Comparison of ENCODE assay signal across 26 cellular contexts in genomic region chr10:124798781-124799180, GRCh38.
"Had no signal": no experiment of that assay in that cellular context is flagged by ENCODE, and none has a peak within 500 bp of the region (broad histone marks: within the 10 kb centered on the region; RNA-seq: fewer than 3 reads in every experiment).

No MANE protein-coding gene starts in this region.

- H3K27me3 ChIP-seq: esophagus squamous epithelium, heart right ventricle, stomach, thyroid gland, upper lobe of right lung had no signal

- H3K36me3 ChIP-seq: esophagus squamous epithelium, heart right ventricle, stomach, thyroid gland, upper lobe of right lung had no signal

- H3K27ac Mint-ChIP-seq: activated B cell treated with CpG ODN at 0.5 μM for 24 hours; activated CD8-positive, alpha-beta memory T cell treated with anti-CD3 and anti-CD28 coated beads, Interleukin-2, amount 10 ng/mL, durations not matched to agents 7 days and 5 days; activated CD8-positive, alpha-beta T cell treated with anti-CD3 and anti-CD28 coated beads for 36 hours; activated naive CD4-positive, alpha-beta T cell treated with anti-CD3 and anti-CD28 coated beads, Interleukin-2, amount 50 U/mL, for 72 hours; activated T-helper 2 cell treated with anti-CD3 and anti-CD28 coated beads, Interferon-gamma antibody, Interleukin-2, Interleukin-4, amounts not matched to agents 10 μg/mL and 5 μg/mL and 100 μg/mL, durations not matched to agents 14 hours and 24 hours and 36 hours; dendritic cell treated with granulocyte-macrophage colony-stimulating factor and Interleukin-4, amounts not matched to agents 40 ng/mL and 50 ng/mL, for 4 days; stimulated activated naive B cell treated with anti-CD40 and anti-IgM and Interleukin-4, amounts not matched to agents 10 μg/mL and 1 μg/mL and 100 μg/mL, for 72 hours; T-helper 1 cell treated with Interleukin-12 subunit alpha and Interleukin-12 subunit beta and Interleukin-4 antibody, amounts not matched to agents 30 μg/mL and 1 μg/mL, for 36 hours had no signal

- H3K27me3 Mint-ChIP-seq: activated CD8-positive, alpha-beta T cell treated with anti-CD3 and anti-CD28 coated beads for 36 hours had no signal

- H3K27ac ChIP-seq: esophagus squamous epithelium, heart right ventricle, skin epidermis, stomach, thyroid gland, upper lobe of right lung had no signal

- H3K36me3 Mint-ChIP-seq: activated CD8-positive, alpha-beta memory T cell treated with anti-CD3 and anti-CD28 coated beads, Interleukin-2, amount 10 ng/mL, durations not matched to agents 7 days and 5 days; naive thymus-derived CD4-positive, alpha-beta T cell; stimulated activated naive B cell treated with anti-CD40 and anti-IgM and Interleukin-4, amounts not matched to agents 10 μg/mL and 1 μg/mL and 100 μg/mL, for 72 hours had no signal

- H3K4me3 Mint-ChIP-seq: activated B cell treated with CpG ODN at 0.5 μM for 24 hours; activated CD8-positive, alpha-beta memory T cell treated with anti-CD3 and anti-CD28 coated beads, Interleukin-2, amount 10 ng/mL, durations not matched to agents 7 days and 5 days; activated CD8-positive, alpha-beta T cell treated with anti-CD3 and anti-CD28 coated beads for 36 hours; central memory CD8-positive, alpha-beta T cell; dendritic cell treated with granulocyte-macrophage colony-stimulating factor and Interleukin-4, amounts not matched to agents 40 ng/mL and 50 ng/mL, for 4 days; endodermal cell; stimulated activated naive B cell treated with anti-CD40 and anti-IgM and Interleukin-4, amounts not matched to agents 10 μg/mL and 1 μg/mL and 100 μg/mL, for 72 hours; T-helper 1 cell treated with Interleukin-12 subunit alpha and Interleukin-12 subunit beta and Interleukin-4 antibody, amounts not matched to agents 30 μg/mL and 1 μg/mL, for 36 hours had no signal

- H3K9me3 Mint-ChIP-seq: activated B cell treated with CpG ODN at 0.5 μM for 24 hours; activated CD8-positive, alpha-beta T cell treated with anti-CD3 and anti-CD28 coated beads for 36 hours; activated naive CD4-positive, alpha-beta T cell treated with anti-CD3 and anti-CD28 coated beads, Interleukin-2, amount 50 U/mL, for 72 hours; activated T-helper 2 cell treated with anti-CD3 and anti-CD28 coated beads, Interferon-gamma antibody, Interleukin-2, Interleukin-4, amounts not matched to agents 10 μg/mL and 5 μg/mL and 100 μg/mL, durations not matched to agents 14 hours and 24 hours and 36 hours; central memory CD8-positive, alpha-beta T cell; dendritic cell treated with granulocyte-macrophage colony-stimulating factor and Interleukin-4, amounts not matched to agents 40 ng/mL and 50 ng/mL, for 4 days; endodermal cell; naive thymus-derived CD4-positive, alpha-beta T cell; stimulated activated naive B cell treated with anti-CD40 and anti-IgM and Interleukin-4, amounts not matched to agents 10 μg/mL and 1 μg/mL and 100 μg/mL, for 72 hours; T-helper 1 cell treated with Interleukin-12 subunit alpha and Interleukin-12 subunit beta and Interleukin-4 antibody, amounts not matched to agents 30 μg/mL and 1 μg/mL, for 36 hours had no signal

- DNase-seq: activated B cell treated with CpG ODN at 0.5 μM for 24 hours; activated CD4-positive, alpha-beta T cell treated with anti-CD3 and anti-CD28 coated beads, Interleukin-2, amount 50 U/mL, for 1 hour; activated CD8-positive, alpha-beta memory T cell treated with anti-CD3 and anti-CD28 coated beads, Interleukin-2, amount 10 ng/mL, durations not matched to agents 7 days and 5 days; activated CD8-positive, alpha-beta T cell treated with anti-CD3 and anti-CD28 coated beads for 36 hours; activated T-cell treated with anti-CD3 and anti-CD28 coated beads, Interleukin-2, amount 50 U/mL, for 48 hours; esophagus squamous epithelium; foreskin melanocyte; heart right ventricle; midbrain; naive thymus-derived CD4-positive, alpha-beta T cell; posterior cingulate gyrus; stimulated activated CD4-positive, alpha-beta T cell treated with anti-CD3 and anti-CD28 coated beads, Interleukin-2, amount 100 ng/mL, for 24 hours; stimulated activated naive B cell treated with anti-CD40 and anti-IgM and Interleukin-4, amounts not matched to agents 10 μg/mL and 1 μg/mL and 100 μg/mL, for 72 hours; stomach; T-helper 9 cell; thyroid gland; upper lobe of right lung had no signal

- H3K9me3 ChIP-seq: esophagus squamous epithelium, heart right ventricle, stomach, thyroid gland, upper lobe of right lung had no signal

- ATAC-seq: activated CD8-positive, alpha-beta memory T cell treated with anti-CD3 and anti-CD28 coated beads, Interleukin-2, amount 10 ng/mL, durations not matched to agents 7 days and 5 days; activated CD8-positive, alpha-beta T cell treated with anti-CD3 and anti-CD28 coated beads for 36 hours; activated naive CD4-positive, alpha-beta T cell treated with anti-CD3 and anti-CD28 coated beads, Interleukin-2, amount 50 U/mL, for 72 hours; heart right ventricle; naive thymus-derived CD4-positive, alpha-beta T cell; sciatic nerve; stimulated activated naive B cell treated with anti-CD40 and anti-IgM and Interleukin-4, amounts not matched to agents 10 μg/mL and 1 μg/mL and 100 μg/mL, for 72 hours; upper lobe of right lung had no signal

- H3K4me3 ChIP-seq: esophagus squamous epithelium, heart right ventricle, skin epidermis, stomach, thyroid gland, upper lobe of right lung had no signal

- FAIRE-seq: bronchial epithelial cell had no signal
